21 cellular contexts compared by ENCODE assay signal in the genomic region with DNA sequence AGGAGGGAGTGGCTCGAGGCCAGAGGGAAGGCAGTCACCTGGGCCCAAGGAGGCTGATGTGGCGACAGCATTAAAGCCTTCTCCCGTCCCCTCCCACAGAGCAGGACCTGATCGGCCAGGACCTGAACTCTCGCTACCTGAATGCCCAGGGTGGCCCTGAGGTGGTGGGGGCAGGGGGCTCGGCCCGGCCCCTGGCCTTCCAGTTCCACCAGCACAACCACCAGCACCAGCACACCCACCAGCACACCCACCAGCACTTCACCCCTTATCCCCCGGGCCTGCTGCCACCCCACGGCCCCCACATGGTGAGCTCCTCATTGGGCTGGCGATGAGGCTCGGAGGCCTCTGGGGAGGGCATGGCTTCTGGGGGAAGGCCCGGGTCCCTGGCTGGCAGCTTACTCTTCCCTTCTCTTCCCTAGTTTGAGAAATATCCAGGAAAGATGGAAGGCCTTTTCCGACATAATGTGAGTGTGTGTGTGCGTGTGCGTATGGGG.
"Had no signal": no experiment of that assay in that cellular context is flagged by ENCODE, and none has a peak within 500 bp of the region (broad histone marks: within the 10 kb centered on the region; RNA-seq: fewer than 3 reads in every experiment).

No MANE protein-coding gene starts in this region.

- H3K9ac ChIP-seq: parathyroid adenoma had no signal

- H3K9me3 ChIP-seq: adrenal gland, neutrophil, tibial artery, uterus had no signal

- H2AFZ ChIP-seq: hepatocyte, parathyroid adenoma had no signal

- H3K4me3 ChIP-seq: adrenal gland, hepatocyte, tibial artery, uterus had no signal

- H3K4me2 ChIP-seq: hepatocyte had no signal

- H3K27me3 ChIP-seq: adrenal gland, hepatocyte, neutrophil, tibial artery, uterus had no signal

- H3K9me3 Mint-ChIP-seq: activated CD4-positive, alpha-beta memory T cell treated with anti-CD3 and anti-CD28 coated beads for 36 hours; activated T-cell treated with anti-CD3 and anti-CD28 coated beads, Interleukin-2, amount 50 U/mL, for 4 hours; naive thymus-derived CD8-positive, alpha-beta T cell had no signal

- ATAC-seq: activated T-cell treated with anti-CD3 and anti-CD28 coated beads, Interleukin-2, amount 50 U/mL, for 4 hours; naive thymus-derived CD8-positive, alpha-beta T cell; sciatic nerve had no signal

- H3K4me3 Mint-ChIP-seq: activated CD4-positive, alpha-beta memory T cell treated with anti-CD3 and anti-CD28 coated beads for 36 hours; activated T-cell treated with anti-CD3 and anti-CD28 coated beads, Interleukin-2, amount 50 U/mL, for 4 hours had no signal

- H3K27ac ChIP-seq: epithelial cell of prostate, hepatocyte, neutrophil, parathyroid adenoma, tibial artery, uterus, WERI-Rb-1 had no signal

- H3K36me3 ChIP-seq: uterus had no signal

- DNase-seq: activated CD4-positive, alpha-beta memory T cell treated with anti-CD3 and anti-CD28 coated beads for 36 hours; activated effector memory CD4-positive, alpha-beta T cell treated with anti-CD3 and anti-CD28 coated beads, Interleukin-2, amount 50 U/mL, for 16 hours; activated naive CD4-positive, alpha-beta T cell treated with anti-CD3 and anti-CD28 coated beads, Interleukin-2, amount 50 U/mL, for 16 hours; activated T-cell treated with anti-CD3 and anti-CD28 coated beads, Interleukin-2, amount 50 U/mL, for 4 hours; dermis blood vessel endothelial cell; effector memory CD4-positive, alpha-beta T cell; foreskin fibroblast; naive thymus-derived CD8-positive, alpha-beta T cell; stimulated activated CD4-positive, alpha-beta T cell treated with anti-CD3 and anti-CD28 coated beads, Interleukin-4, amount 100 ng/mL, for 24 hours; stimulated activated naive CD4-positive, alpha-beta T cell; substantia nigra; SW 1271; tibial artery; uterus; WERI-Rb-1 had no signal

- H3K27me3 Mint-ChIP-seq: activated CD4-positive, alpha-beta memory T cell treated with anti-CD3 and anti-CD28 coated beads for 36 hours; naive thymus-derived CD8-positive, alpha-beta T cell had no signal
